Comparison of ENCODE assay signal across 29 cellular contexts in genomic region chr10:69246036-69246435, GRCh38. TPM values are rescaled to one million over a fixed set of nuclear protein-coding genes. Genes with fewer than 3 reads are reported as not detected.
"Had no signal": no experiment of that assay in that cellular context is flagged by ENCODE, and none has a peak within 500 bp of the region (broad histone marks: within the 10 kb centered on the region; RNA-seq: fewer than 3 reads in every experiment).

No MANE protein-coding gene starts in this region.

- H3K9me3 ChIP-seq: ascending aorta had no signal

- FAIRE-seq: colon, TTC549 had no signal

- H3K36me3 ChIP-seq: ascending aorta, WERI-Rb-1 had no signal

- DNase-seq: activated CD4-positive, alpha-beta memory T cell treated with anti-CD3 and anti-CD28 coated beads, Interleukin-2, amount 10 ng/mL, durations not matched to agents 7 days and 5 days; activated CD4-positive, alpha-beta T cell treated with anti-CD3 and anti-CD28 coated beads for 1 hour; activated CD4-positive, alpha-beta T cell treated with anti-CD3 and anti-CD28 coated beads for 36 hours; activated CD4-positive, alpha-beta T cell treated with anti-CD3 and anti-CD28 coated beads for 48 hours; activated CD4-positive, alpha-beta T cell treated with anti-CD3 and anti-CD28 coated beads, Interleukin-2, amount 10 ng/mL, durations not matched to agents 7 days and 5 days; activated CD4-positive, alpha-beta T cell treated with anti-CD3 and anti-CD28 coated beads, Interleukin-2, amount 50 U/mL, for 48 hours; activated CD4-positive, CD25-positive, alpha-beta regulatory T cell; activated CD8-positive, alpha-beta memory T cell treated with anti-CD3 and anti-CD28 coated beads for 24 hours; activated CD8-positive, alpha-beta memory T cell treated with anti-CD3 and anti-CD28 coated beads, Interleukin-2, amount 10 ng/mL, durations not matched to agents 7 days and 5 days; activated CD8-positive, alpha-beta memory T cell treated with anti-CD3 and anti-CD28 coated beads, Interleukin-2, amount 50 U/mL, for 48 hours; activated CD8-positive, alpha-beta T cell treated with anti-CD3 and anti-CD28 coated beads, Interleukin-2, amount 10 ng/mL, durations not matched to agents 7 days and 5 days; activated effector memory CD4-positive, alpha-beta T cell treated with Interleukin-2 at 50 U/mL for 16 hours; activated gamma-delta T cell; activated naive CD4-positive, alpha-beta T cell treated with anti-CD3 and anti-CD28 coated beads, Interleukin-2, amount 10 ng/mL, durations not matched to agents 7 days and 5 days; activated naive CD4-positive, alpha-beta T cell treated with Interleukin-2 at 50 U/mL for 16 hours; activated naive CD8-positive, alpha-beta T cell treated with anti-CD3 and anti-CD28 coated beads, Interleukin-2, amount 10 ng/mL, durations not matched to agents 7 days and 5 days; activated naive CD8-positive, alpha-beta T cell treated with anti-CD3 and anti-CD28 coated beads, Interleukin-2, amount 50 U/mL, for 24 hours; activated T-cell treated with anti-CD3 and anti-CD28 coated beads, Interleukin-2, amount 50 U/mL, for 24 hours; activated T-cell treated with anti-CD3 and anti-CD28 coated beads, Interleukin-2, amount 50 U/mL, for 48 hours; amygdala; anterior cingulate cortex; central memory CD4-positive, alpha-beta T cell; T-helper 2 cell; T-helper 9 cell; WERI-Rb-1 had no signal

- H3K4me1 ChIP-seq: ascending aorta had no signal

- H3K4me3 ChIP-seq: ascending aorta had no signal

- H3K27me3 ChIP-seq: ascending aorta had no signal

- H3K27ac ChIP-seq: ascending aorta, WERI-Rb-1 had no signal

RNA-seq across cellular contexts. Expression of gene HKDC1, which starts 25.9 kb away (rescaled TPM):
- total RNA-seq: ascending aorta, cardiac septum had no signal
